16 cellular contexts compared by ENCODE assay signal in the genomic region with DNA sequence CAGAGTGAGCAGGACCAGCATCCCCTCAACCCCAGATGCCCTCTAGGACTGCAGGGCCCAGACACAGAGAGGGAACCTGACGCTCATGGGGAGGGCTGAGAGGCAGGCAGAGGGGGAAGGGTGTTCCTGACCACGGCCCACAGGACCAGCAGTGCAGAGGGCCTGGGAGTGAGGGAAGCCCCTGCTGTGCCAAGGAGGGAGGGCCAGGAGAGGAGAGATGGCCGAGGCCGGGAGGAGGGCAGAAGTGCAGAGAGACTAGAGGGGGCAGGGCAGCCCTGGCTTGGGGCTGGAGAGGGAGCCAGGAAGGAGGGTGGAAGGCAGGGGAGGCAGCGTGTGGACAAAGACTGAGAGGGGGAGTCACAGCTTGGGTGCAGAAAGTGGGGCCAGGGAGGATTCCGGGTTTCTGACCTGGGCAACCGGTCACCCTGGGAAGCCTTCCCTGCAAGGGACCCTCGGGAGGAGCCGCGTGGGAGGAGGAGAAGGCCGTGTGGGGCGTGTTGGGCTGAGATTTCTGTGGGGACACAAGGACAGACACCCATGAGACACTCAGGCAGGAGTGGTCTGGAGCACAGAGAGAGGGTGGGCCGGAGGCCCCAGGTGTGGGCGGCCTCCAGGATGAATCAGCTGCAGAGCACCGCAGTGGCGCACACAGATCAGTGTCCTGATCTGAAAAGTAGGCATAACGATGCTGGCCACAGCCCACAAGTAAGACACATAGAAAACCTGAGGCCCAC.
A peak's percentile ranks its signal among the peaks of the same experiment; 100 is the strongest.
DNase-seq lines count a peak whose midpoint lies in the region; ATAC-seq and TF ChIP-seq lines count a peak whose summit lies in the region.
"Had no signal": no experiment of that assay in that cellular context is flagged by ENCODE, and none has a peak within 500 bp of the region (broad histone marks: within the 10 kb centered on the region; RNA-seq: fewer than 3 reads in every experiment).

No MANE protein-coding gene starts in this region.

- no peaks in the 10 kb centered on the region for H3K4me1 ChIP-seq in right cardiac atrium (ENCODE audit: control insufficient read depth, insufficient read depth, low read length)
- no peaks in the 10 kb centered on the region for H3K4me1 ChIP-seq in transverse colon
- H3K4me1 ChIP-seq: BE2C, heart left ventricle had no signal

- no peaks in the 10 kb centered on the region for H3K36me3 ChIP-seq in transverse colon
- H3K36me3 ChIP-seq: BE2C, heart left ventricle, thoracic aorta had no signal

- TF ChIP-seq EP300 in transverse colon (IDR thresholded peaks at IDR 0.05; ENCODE audit: low read depth) = no peak

- peaks cover 41% of the 10 kb centered on the region for H3K9me3 Mint-ChIP-seq in nephron progenitor cell

- peak overlapping the region; percentile 97 for H3K27ac Mint-ChIP-seq in nephron progenitor cell
- H3K27ac Mint-ChIP-seq: activated CD4-positive, alpha-beta T cell treated with anti-CD3 and anti-CD28 coated beads, Interleukin-2, amount 10 ng/mL, durations not matched to agents 24 days and 14 days; activated naive CD8-positive, alpha-beta T cell treated with anti-CD3 and anti-CD28 coated beads, Interleukin-2, amount 10 ng/mL, durations not matched to agents 7 days and 5 days had no signal

- H3K27me3 ChIP-seq in right cardiac atrium (ENCODE audit: control insufficient read depth, insufficient read depth) = no peaks in the 10 kb centered on the region
- H3K27me3 ChIP-seq in transverse colon = no peaks in the 10 kb centered on the region
- H3K27me3 ChIP-seq: BE2C, heart left ventricle had no signal

- no peak for TF ChIP-seq POLR2A in transverse colon (IDR thresholded peaks at IDR 0.05)

- H3K27me3 Mint-ChIP-seq in nephron progenitor cell (ENCODE audit: low read depth, poor library complexity) = peaks cover 6% of the 10 kb centered on the region
- H3K27me3 Mint-ChIP-seq: activated CD4-positive, alpha-beta T cell treated with anti-CD3 and anti-CD28 coated beads, Interleukin-2, amount 10 ng/mL, durations not matched to agents 24 days and 14 days had no signal

- WGBS in right cardiac atrium = 61% methylated on average over 17 of the region's 17 CpGs
- WGBS in transverse colon (ENCODE audit: low coverage in 1 of 2), 2 donors = 57 to 76% methylated on average over 3 to 17 of the region's 17 CpGs

- H3K4me3 Mint-ChIP-seq in nephron progenitor cell = peak overlapping the region; percentile 49
- H3K4me3 Mint-ChIP-seq: activated CD4-positive, alpha-beta T cell treated with anti-CD3 and anti-CD28 coated beads, Interleukin-2, amount 10 ng/mL, durations not matched to agents 24 days and 14 days; activated naive CD8-positive, alpha-beta T cell treated with anti-CD3 and anti-CD28 coated beads, Interleukin-2, amount 10 ng/mL, durations not matched to agents 7 days and 5 days had no signal

- DNase-seq in activated CD8-positive, alpha-beta memory T cell treated with anti-CD3 and anti-CD28 coated beads, Interleukin-2, amount 50 U/mL, for 48 hours = peak; percentile 8
- peak; percentile 28 to 75 (median 66) for DNase-seq in right cardiac atrium
- DNase-seq in nephron progenitor cell = no peak
- peak; percentile 3 for DNase-seq in transverse colon
- no peak for DNase-seq in NCI-H1694 (lab: John Stamatoyannopoulos, UW)
- no peak for DNase-seq in activated CD4-positive, alpha-beta T cell treated with anti-CD3 and anti-CD28 coated beads for 48 hours
- DNase-seq: activated CD4-positive, alpha-beta T cell treated with anti-CD3 and anti-CD28 coated beads, Interleukin-2, amount 10 ng/mL, durations not matched to agents 24 days and 14 days; activated naive CD8-positive, alpha-beta T cell treated with anti-CD3 and anti-CD28 coated beads, Interleukin-2, amount 10 ng/mL, durations not matched to agents 7 days and 5 days; BE2C; GDM1; MM.1S; NCI-H187; NCI-H510A had no signal

- H3K27ac ChIP-seq in right cardiac atrium (ENCODE audit: low read length) = no peak overlapping the region
- H3K27ac ChIP-seq in transverse colon = no peak overlapping the region
- H3K27ac ChIP-seq: heart left ventricle, thoracic aorta had no signal

- intact Hi-C loops in right cardiac atrium (cut with DNase I) (no loop called here), transverse colon (cut with DNase I; ENCODE audit: low total_unique reads) (no loop called here)

- H3K4me1 Mint-ChIP-seq in nephron progenitor cell = peaks cover 62% of the 10 kb centered on the region
- H3K4me1 Mint-ChIP-seq: activated CD4-positive, alpha-beta T cell treated with anti-CD3 and anti-CD28 coated beads, Interleukin-2, amount 10 ng/mL, durations not matched to agents 24 days and 14 days; activated naive CD8-positive, alpha-beta T cell treated with anti-CD3 and anti-CD28 coated beads, Interleukin-2, amount 10 ng/mL, durations not matched to agents 7 days and 5 days had no signal

- in situ Hi-C loops in transverse colon (cut with MboI; ENCODE audit: low pct_ligation_motif_present in 1 of 4, low pct_unique_long_range_greater_than_20kb in 1 of 4, low sequenced_read_pairs in 3 of 4) = no loop called here

- H3K4me3 ChIP-seq in right cardiac atrium (ENCODE audit: low read length) (no peak overlapping the region), transverse colon (no peak overlapping the region)
- H3K4me3 ChIP-seq: heart left ventricle, thoracic aorta had no signal

- no peak for TF ChIP-seq CTCF in nephron progenitor cell (IDR thresholded peaks at IDR 0.05)
- TF ChIP-seq CTCF in transverse colon (IDR thresholded peaks at IDR 0.05) = no peak

- H3K9me3 ChIP-seq in right cardiac atrium (ENCODE audit: control insufficient read depth, low read length) = no peaks in the 10 kb centered on the region
- no peaks in the 10 kb centered on the region for H3K9me3 ChIP-seq in transverse colon
- H3K9me3 ChIP-seq: BE2C, heart left ventricle, thoracic aorta had no signal

- peaks cover 28% of the 10 kb centered on the region for H3K36me3 Mint-ChIP-seq in nephron progenitor cell (ENCODE audit: low read depth)
- H3K36me3 Mint-ChIP-seq: activated naive CD8-positive, alpha-beta T cell treated with anti-CD3 and anti-CD28 coated beads, Interleukin-2, amount 10 ng/mL, durations not matched to agents 7 days and 5 days had no signal

- ATAC-seq in right cardiac atrium (peak; percentile 59 to 62), GM18858 (IDR thresholded peaks at IDR 0.05; ENCODE audit: unreplicated experiment) (no peak)

Comparison
In these comparisons a context has a peak if more than half of its experiments do, and no peak if none do; other contexts are left out.
1. DNase-seq: peak in activated CD8-positive, alpha-beta memory T cell treated with anti-CD3 and anti-CD28 coated beads, Interleukin-2, amount 50 U/mL, for 48 hours (single experiment), right cardiac atrium (3 of 3) and transverse colon (single experiment); none in nephron progenitor cell (single experiment), NCI-H1694 (single experiment) and activated CD4-positive, alpha-beta T cell treated with anti-CD3 and anti-CD28 coated beads for 48 hours (single experiment).